Comparison of ENCODE assay signal across 8 cellular contexts in the genomic region with DNA sequence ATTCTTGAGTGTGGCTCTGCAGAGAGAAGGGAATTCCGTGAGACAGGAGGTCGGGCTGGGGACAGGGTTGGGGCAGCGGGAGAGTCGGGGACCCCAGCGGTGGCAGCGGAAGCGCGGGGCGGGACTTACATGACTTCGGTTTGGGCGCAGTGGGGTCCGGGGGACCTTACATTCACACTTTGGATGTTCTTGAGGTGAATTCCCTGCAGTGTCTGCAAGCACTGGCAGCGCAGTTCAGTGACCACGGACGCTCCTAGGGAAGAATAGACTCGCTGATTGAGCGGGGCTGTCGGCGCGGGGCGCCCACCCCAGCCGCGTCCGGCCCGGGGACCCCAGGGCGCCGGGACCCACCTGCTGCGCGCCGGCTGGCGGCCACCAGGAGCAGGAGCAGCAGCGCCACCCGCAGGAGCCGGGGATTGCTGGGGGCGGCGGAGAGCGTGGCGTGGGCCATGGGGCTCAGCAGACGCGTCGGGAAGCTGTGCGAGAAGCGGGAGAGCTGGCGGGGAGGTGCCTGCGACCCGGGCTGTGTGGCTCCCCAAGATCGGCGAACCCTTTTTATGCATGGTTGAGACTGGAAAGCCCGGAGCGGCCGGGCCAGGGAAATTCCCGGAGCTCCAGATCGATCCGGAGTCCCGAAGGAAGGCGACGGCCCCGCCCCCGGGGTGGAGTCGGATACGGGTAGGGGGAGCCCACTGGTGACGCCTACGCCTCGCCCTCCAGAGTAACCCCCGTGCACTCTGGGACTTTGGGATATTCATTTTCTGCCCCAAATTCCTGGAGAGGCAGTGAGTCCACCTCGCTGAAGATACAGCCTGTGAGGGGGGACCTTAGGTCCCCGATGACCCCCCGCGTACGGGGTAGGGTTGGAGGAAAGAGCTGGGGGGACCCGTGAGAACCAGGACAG. TPM values are rescaled to one million over a fixed set of nuclear protein-coding genes. Genes with fewer than 3 reads are reported as not detected.
DNase-seq lines count a peak whose midpoint lies in the region; ATAC-seq and TF ChIP-seq lines count a peak whose summit lies in the region.

A gene (minus strand): TSS at position 529 of the 904 bp plus-strand sequence. CDS start 78 bp downstream, at position 451.

- POLR2A ChIA-PET in activated CD4-positive, alpha-beta memory T cell treated with anti-CD3 and anti-CD28 coated beads, Interleukin-2, amount 10 ng/mL, durations not matched to agents 7 days and 5 days (lab: Charles Lee): no interaction called here

- ATAC-seq in DND-41 (ENCODE audit: insufficient read depth, low read depth) (peak; percentile 77), GM19452 (IDR thresholded peaks at IDR 0.05; ENCODE audit: unreplicated experiment) (peak; percentile 55), upper lobe of right lung (peak; percentile 94)

- H3K4me1 ChIP-seq in DND-41 (ENCODE audit: insufficient read depth, low read length): peaks cover 30% of the 10 kb centered on the region
- peaks cover 3% of the 10 kb centered on the region for H3K4me1 ChIP-seq in upper lobe of right lung

- H3K4me3 ChIP-seq in DND-41 (ENCODE audit: low read depth in 1 of 2, low read length in 2 of 2): peak within 1 kb of the TSS; percentile 75 to 89
- peak within 1 kb of the TSS; percentile 60 for H3K4me3 ChIP-seq in upper lobe of right lung

- no peaks in the 10 kb centered on the region for H3K9me3 Mint-ChIP-seq in activated CD4-positive, alpha-beta memory T cell treated with anti-CD3 and anti-CD28 coated beads, Interleukin-2, amount 10 ng/mL, durations not matched to agents 7 days and 5 days

- peaks cover 5% of the 10 kb centered on the region for H3K4me1 Mint-ChIP-seq in activated CD4-positive, alpha-beta memory T cell treated with anti-CD3 and anti-CD28 coated beads, Interleukin-2, amount 10 ng/mL, durations not matched to agents 7 days and 5 days

- H3K27me3 Mint-ChIP-seq in activated CD4-positive, alpha-beta memory T cell treated with anti-CD3 and anti-CD28 coated beads, Interleukin-2, amount 10 ng/mL, durations not matched to agents 7 days and 5 days: peaks cover 40% of the 10 kb centered on the region

- H3K4me3 Mint-ChIP-seq in activated CD4-positive, alpha-beta memory T cell treated with anti-CD3 and anti-CD28 coated beads, Interleukin-2, amount 10 ng/mL, durations not matched to agents 7 days and 5 days: peak within 1 kb of the TSS; percentile 47

- H3K9ac ChIP-seq in DND-41 (ENCODE audit: low read depth, low read length): peak within 1 kb of the TSS; percentile 69

- H3K27me3 ChIP-seq in DND-41 (ENCODE audit: insufficient read depth, low read length, poor library complexity) (peaks cover 28% of the 10 kb centered on the region), upper lobe of right lung (no peaks in the 10 kb centered on the region)

- H3K36me3 ChIP-seq in DND-41 (ENCODE audit: insufficient read depth, low read length): no peaks in the 10 kb centered on the region
- H3K36me3 ChIP-seq in upper lobe of right lung: no peaks in the 10 kb centered on the region

- peaks cover 4% of the 10 kb centered on the region for H3K36me3 Mint-ChIP-seq in activated CD4-positive, alpha-beta memory T cell treated with anti-CD3 and anti-CD28 coated beads, Interleukin-2, amount 10 ng/mL, durations not matched to agents 7 days and 5 days (ENCODE audit: low read depth)

- peak within 1 kb of the TSS; percentile 98 for H2AFZ ChIP-seq in DND-41 (ENCODE audit: low read depth, low read length)

- intact Hi-C loops in upper lobe of right lung (cut with DNase I): no loop called here

- H3K79me2 ChIP-seq in DND-41 (ENCODE audit: insufficient read depth, low read length): no peaks in the 10 kb centered on the region

- no peak for TF ChIP-seq CTCF in DND-41 (IDR thresholded peaks at IDR 0.05; ENCODE audit: borderline replicate concordance, extremely low read depth, low read length, poor library complexity, severe bottlenecking)
- TF ChIP-seq CTCF in upper lobe of right lung (IDR thresholded peaks at IDR 0.05): peak; percentile 43

- CTCF ChIA-PET in activated CD4-positive, alpha-beta memory T cell treated with anti-CD3 and anti-CD28 coated beads, Interleukin-2, amount 10 ng/mL, durations not matched to agents 7 days and 5 days (lab: Charles Lee): no interaction called here

- H3K27ac ChIP-seq in DND-41 (ENCODE audit: low read length) (peak within 1 kb of the TSS; percentile 80), upper lobe of right lung (peak within 1 kb of the TSS; percentile 61)

- H3K27ac Mint-ChIP-seq in activated CD4-positive, alpha-beta memory T cell treated with anti-CD3 and anti-CD28 coated beads, Interleukin-2, amount 10 ng/mL, durations not matched to agents 7 days and 5 days: no peak within 1 kb of the TSS

- peak within 1 kb of the TSS; percentile 96 for H3K4me2 ChIP-seq in DND-41 (ENCODE audit: insufficient read depth, low read length)

- H3K9me3 ChIP-seq in DND-41 (ENCODE audit: insufficient read depth, low read length, severe bottlenecking): no peaks in the 10 kb centered on the region
- no peaks in the 10 kb centered on the region for H3K9me3 ChIP-seq in upper lobe of right lung

- no peaks in the 10 kb centered on the region for H4K20me1 ChIP-seq in DND-41 (ENCODE audit: insufficient read depth, low read length)

- DNase-seq in DND-41: peak; percentile 56
- DNase-seq in HuH-7 (ENCODE audit: low spot score): peak; percentile 62
- no peak for DNase-seq in activated CD4-positive, alpha-beta memory T cell treated with anti-CD3 and anti-CD28 coated beads, Interleukin-2, amount 10 ng/mL, durations not matched to agents 7 days and 5 days
- peak; percentile 78 for DNase-seq in fibroblast of gingiva (ENCODE audit: low read depth)
- peak; percentile 46 for DNase-seq in mucosa of gallbladder (ENCODE audit: low spot score)
- peak; percentile 94 for DNase-seq in upper lobe of right lung
- no peak for DNase-seq in NCI-H1436 (lab: John Stamatoyannopoulos, UW)

RNA-seq across cellular contexts. Expression of the gene that starts here (rescaled TPM):
- not detected for total RNA-seq in activated CD4-positive, alpha-beta memory T cell treated with anti-CD3 and anti-CD28 coated beads, Interleukin-2, amount 10 ng/mL, durations not matched to agents 7 days and 5 days
- total RNA-seq in mucosa of gallbladder: 0.52 TPM
- total RNA-seq in upper lobe of right lung: 9.7 TPM

Comparison
In these comparisons a context has a peak if more than half of its experiments do, and no peak if none do; other contexts are left out.
1. Peak in DNase-seq in mucosa of gallbladder; RNA of the gene not detected or under 1 TPM.
2. DNase-seq: peak in DND-41 (single experiment), HuH-7 (single experiment), fibroblast of gingiva (single experiment) and upper lobe of right lung (single experiment); none in activated CD4-positive, alpha-beta memory T cell treated with anti-CD3 and anti-CD28 coated beads, Interleukin-2, amount 10 ng/mL, durations not matched to agents 7 days and 5 days (single experiment) and NCI-H1436 (single experiment).
3. Peak in every context shown above with its lines, with median percentiles within 50 percentile points of each other: ATAC-seq.